Comparison of ENCODE assay signal across 8 cellular contexts in the genomic region with DNA sequence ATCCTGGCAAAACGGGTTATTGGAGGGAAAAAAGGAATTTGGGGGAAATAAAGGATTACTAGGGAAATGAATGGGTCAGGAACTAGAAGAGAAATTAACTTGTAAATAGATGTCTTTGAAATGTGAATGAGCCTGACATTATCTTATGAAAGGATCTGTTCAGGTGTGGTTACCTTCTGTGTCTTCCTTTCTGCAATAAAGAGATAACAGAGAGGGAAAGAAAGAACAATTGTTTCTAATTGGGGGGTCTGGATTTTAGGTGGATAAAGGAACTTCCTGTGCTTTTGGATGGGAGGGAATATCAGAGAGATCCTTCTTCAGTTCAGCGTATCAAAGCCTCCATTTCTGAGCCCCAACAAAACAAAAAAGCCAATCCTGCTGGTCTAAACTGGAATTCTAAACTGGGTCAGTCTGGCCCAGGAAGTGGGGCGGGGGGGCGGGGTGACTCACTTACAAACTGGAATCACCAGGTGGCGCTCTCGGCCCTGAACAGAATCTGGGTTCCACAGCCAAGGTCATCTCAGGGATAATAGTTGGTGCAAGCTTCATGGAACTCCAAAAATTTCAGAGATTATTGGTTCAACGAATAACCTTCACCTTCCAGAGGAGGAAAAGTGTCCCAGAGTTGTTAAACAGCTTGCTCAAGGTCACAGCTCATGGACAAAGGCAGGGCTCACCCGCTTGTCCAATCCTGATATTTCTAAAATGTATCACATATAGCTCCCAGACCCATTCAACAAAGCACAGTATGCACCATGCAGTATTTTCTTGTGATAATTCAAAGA. TPM values are rescaled to one million over a fixed set of nuclear protein-coding genes. Genes with fewer than 3 reads are reported as not detected.
DNase-seq lines count a peak whose midpoint lies in the region; ATAC-seq lines count a peak whose summit lies in the region.

No MANE protein-coding gene starts in this region.

- peaks cover 5% of the 10 kb centered on the region for H3K4me1 ChIP-seq in right cardiac atrium (ENCODE audit: control insufficient read depth, insufficient read depth, low read length)

- intact Hi-C loops in right cardiac atrium (cut with DNase I): loop anchor here in 3 of 4 donors (5.0 kb wide), 1 partner anchor 257 kb away; a partner anchor contains a TSS

- ATAC-seq in GM21390 (IDR thresholded peaks at IDR 0.05; ENCODE audit: unreplicated experiment) (peak; percentile 89), right cardiac atrium (peak; percentile 77 to 90), HG03469 (IDR thresholded peaks at IDR 0.05; ENCODE audit: unreplicated experiment) (no peak)

- H3K9me3 ChIP-seq in right cardiac atrium (ENCODE audit: control insufficient read depth, low read length): no peaks in the 10 kb centered on the region

- H3K27me3 ChIP-seq in right cardiac atrium (ENCODE audit: control insufficient read depth, insufficient read depth): no peaks in the 10 kb centered on the region

- 23% methylated on average over 8 of the region's 8 CpGs for WGBS in right cardiac atrium

- DNase-seq in CD1c-positive myeloid dendritic cell (ENCODE audit: extremely low spot score) (peak; percentile 74), MV-4-11 (lab: John Stamatoyannopoulos, UW) (peak; percentile 59), T-helper 1 cell (peak; percentile 24 to 53 (median 47)), amygdala (lab: John Stamatoyannopoulos, UW) (peak in 52 of 56 donors; percentile 3 to 88 (median 50)), right cardiac atrium (peak; percentile 73 to 87 (median 87)), retina (peak; percentile 79)

- H3K27ac ChIP-seq in right cardiac atrium (ENCODE audit: low read length): peak overlapping the region; percentile 64

- H3K4me3 ChIP-seq in right cardiac atrium (ENCODE audit: low read length): no peak overlapping the region

RNA-seq across cellular contexts. Expression of a gene that starts 15.2 kb away (rescaled TPM):
- 100 to 1,000 TPM; 370 to 507 (median 411) TPM for total RNA-seq in right cardiac atrium
- 477 TPM for polyA plus RNA-seq in right cardiac atrium

RNA-seq across cellular contexts. Expression of a gene that starts 17.0 kb away (rescaled TPM):
- total RNA-seq in right cardiac atrium: 10 to 100 TPM in 3 of 4 donors, 1 to 10 TPM in 1; 6.3 to 14.7 (median 14.3) TPM
- polyA plus RNA-seq in right cardiac atrium: 9.1 TPM

RNA-seq across cellular contexts. Expression of a gene that starts 59.8 kb away (rescaled TPM):
- total RNA-seq in right cardiac atrium: 10 to 100 TPM; 71.9 to 79.2 (median 72.8) TPM
- polyA plus RNA-seq in right cardiac atrium: 40.6 TPM
